In the genomic region with DNA sequence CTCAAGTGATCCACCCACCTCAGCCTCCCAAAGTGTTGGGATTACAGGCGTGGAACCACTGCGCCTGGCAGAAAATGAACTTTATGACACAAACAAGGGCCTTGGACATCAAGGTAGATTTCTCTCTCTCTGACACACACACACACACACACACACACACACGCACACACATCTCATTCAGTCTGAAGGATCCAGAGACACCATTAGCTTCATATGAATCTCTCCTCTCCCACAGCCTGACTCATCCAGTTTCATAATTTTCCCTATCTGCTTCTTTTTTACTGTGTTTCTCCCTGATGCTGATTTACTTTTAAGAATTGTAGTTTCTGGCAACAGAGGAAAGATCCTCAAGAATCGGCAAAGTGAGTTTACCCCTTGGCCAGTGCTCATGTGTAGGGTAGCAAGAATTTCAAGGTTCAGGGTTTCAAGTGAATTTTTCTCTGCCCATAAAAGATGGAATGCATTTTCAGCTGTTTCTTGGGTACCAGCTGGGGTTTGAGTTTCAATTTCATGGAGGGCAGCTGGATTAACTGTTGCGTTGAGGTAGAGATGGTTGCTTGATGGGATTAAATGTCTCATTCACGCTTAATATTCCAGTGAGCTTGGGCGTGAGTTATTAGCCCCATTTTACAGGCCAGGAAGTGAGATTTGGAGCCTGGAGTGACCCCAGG, we compare ENCODE assay signal across 14 cellular contexts. TPM values are rescaled to one million over a fixed set of nuclear protein-coding genes. Genes with fewer than 3 reads are reported as not detected.
DNase-seq lines count a peak whose midpoint lies in the region; ATAC-seq and TF ChIP-seq lines count a peak whose summit lies in the region.
"Had no signal": no experiment of that assay in that cellular context is flagged by ENCODE, and none has a peak within 500 bp of the region (broad histone marks: within the 10 kb centered on the region; RNA-seq: fewer than 3 reads in every experiment).

No MANE protein-coding gene starts in this region.

- H3K27ac Mint-ChIP-seq in activated naive CD4-positive, alpha-beta T cell treated with anti-CD3 and anti-CD28 coated beads for 36 hours = peak overlapping the region; percentile 50

- peaks cover 49% of the 10 kb centered on the region for H3K4me1 ChIP-seq in psoas muscle
- H3K4me1 ChIP-seq: upper lobe of right lung had no signal

- H3K9me3 Mint-ChIP-seq in activated naive CD4-positive, alpha-beta T cell treated with anti-CD3 and anti-CD28 coated beads for 36 hours = no peaks in the 10 kb centered on the region

- no peak for ATAC-seq in psoas muscle
- ATAC-seq: upper lobe of right lung had no signal

- H3K4me3 Mint-ChIP-seq in activated naive CD4-positive, alpha-beta T cell treated with anti-CD3 and anti-CD28 coated beads for 36 hours = no peak overlapping the region

- peak overlapping the region; percentile 98 for H3K27ac ChIP-seq in psoas muscle
- H3K27ac ChIP-seq: C4-2B, upper lobe of right lung had no signal

- H3K36me3 ChIP-seq in psoas muscle (ENCODE audit: insufficient read depth in 1 of 2, low read depth in 1 of 2) = no peaks in the 10 kb centered on the region
- H3K36me3 ChIP-seq: upper lobe of right lung had no signal

- H3K4me1 Mint-ChIP-seq in activated naive CD4-positive, alpha-beta T cell treated with anti-CD3 and anti-CD28 coated beads for 36 hours (ENCODE audit: low read depth) = peaks cover 27% of the 10 kb centered on the region

- 25 to 43% (median 34%) methylated on average over 7 of the region's 7 CpGs for WGBS in psoas muscle, 3 donors

- H3K9me3 ChIP-seq in psoas muscle = no peaks in the 10 kb centered on the region
- H3K9me3 ChIP-seq: upper lobe of right lung had no signal

- intact Hi-C loops in activated naive CD4-positive, alpha-beta T cell treated with anti-CD3 and anti-CD28 coated beads for 36 hours (cut with micrococcal nuclease) = loop anchor here (1.0 kb wide), 1 partner anchor 9 kb away; no protein-coding TSS in a partner anchor
- intact Hi-C loops in psoas muscle (cut with DNase I) = no loop called here
- intact Hi-C loops in head of caudate nucleus (cut with DNase I) = no loop called here

- H3K4me3 ChIP-seq in choroid plexus epithelial cell (ENCODE audit: low read depth, low read length) (no peak overlapping the region), psoas muscle (peak overlapping the region; percentile 78)
- H3K4me3 ChIP-seq: upper lobe of right lung had no signal

- no peaks in the 10 kb centered on the region for H3K27me3 Mint-ChIP-seq in activated naive CD4-positive, alpha-beta T cell treated with anti-CD3 and anti-CD28 coated beads for 36 hours (ENCODE audit: low read depth)

- DNase-seq in activated naive CD4-positive, alpha-beta T cell treated with anti-CD3 and anti-CD28 coated beads for 36 hours = peak; percentile 58
- no peak for DNase-seq in activated naive CD4-positive, alpha-beta T cell treated with Interleukin-2 at 50 U/mL for 16 hours
- DNase-seq in NCI-H524 treated with DMSO at 0.1 percent for 48 hours (lab: John Stamatoyannopoulos, UW) (peak; percentile 6), choroid plexus epithelial cell (ENCODE audit: low read depth) (peak; percentile 48), psoas muscle (no peak), head of caudate nucleus (no peak), Ammon's horn (ENCODE audit: low spot score) (no peak)
- no peak for DNase-seq in stimulated activated CD8-positive, alpha-beta memory T cell treated with anti-CD3 and anti-CD28 coated beads, Interleukin-4, amount 100 ng/mL, for 48 hours
- DNase-seq: hypothalamus, mesendoderm, T1000, upper lobe of right lung had no signal

- H3K36me3 Mint-ChIP-seq in activated naive CD4-positive, alpha-beta T cell treated with anti-CD3 and anti-CD28 coated beads for 36 hours (ENCODE audit: low read depth) = no peaks in the 10 kb centered on the region

- no peaks in the 10 kb centered on the region for H3K27me3 ChIP-seq in psoas muscle (ENCODE audit: insufficient read depth in 3 of 3, low read length in 2 of 3)
- H3K27me3 ChIP-seq: upper lobe of right lung had no signal

- CTCF ChIA-PET in activated naive CD4-positive, alpha-beta T cell treated with anti-CD3 and anti-CD28 coated beads for 36 hours (lab: Charles Lee) = interaction anchor here (0.6 to 1.6 kb wide), 2 partner anchors 27 to 164 kb away, joined by 3 to 7 read pairs; no protein-coding TSS in a partner anchor

- TF ChIP-seq CTCF in choroid plexus epithelial cell (conservative IDR thresholded peaks at IDR 0.05; ENCODE audit: low read depth, low read length) (no peak), psoas muscle (IDR thresholded peaks at IDR 0.05) (no peak)

RNA-seq across cellular contexts. Expression of gene MYO18B, which starts 3.5 kb away (rescaled TPM):
- under 1 TPM; 0.14 to 0.17 TPM for total RNA-seq in activated naive CD4-positive, alpha-beta T cell treated with anti-CD3 and anti-CD28 coated beads for 36 hours
- 100 to 1,000 TPM; 273 to 434 (median 349) TPM for total RNA-seq in psoas muscle
- 100 to 1,000 TPM in 2 of 3 donors, 10 to 100 TPM in 1; 79.3 to 224 (median 109) TPM for polyA plus RNA-seq in psoas muscle
- total RNA-seq: renal cortical epithelial cell had no signal

Comparison
In these comparisons a context has a peak if more than half of its experiments do, and no peak if none do; other contexts are left out.
1. DNase-seq: peak in activated naive CD4-positive, alpha-beta T cell treated with anti-CD3 and anti-CD28 coated beads for 36 hours (single experiment), NCI-H524 treated with DMSO at 0.1 percent for 48 hours (single experiment) and choroid plexus epithelial cell (single experiment); none in activated naive CD4-positive, alpha-beta T cell treated with Interleukin-2 at 50 U/mL for 16 hours (single experiment), psoas muscle (0 of 2), head of caudate nucleus (0 of 42), Ammon's horn (single experiment) and stimulated activated CD8-positive, alpha-beta memory T cell treated with anti-CD3 and anti-CD28 coated beads, Interleukin-4, amount 100 ng/mL, for 48 hours (single experiment).
2. RNA of gene MYO18B, which starts 3.5 kb away (total RNA-seq): 273 to 434 TPM in psoas muscle; 0.14 to 0.17 TPM in activated naive CD4-positive, alpha-beta T cell treated with anti-CD3 and anti-CD28 coated beads for 36 hours; every median in the first group is over 100 times any median in the second.